22 cellular contexts compared by ENCODE assay signal in genomic region chr18:26483633-26484032, GRCh38.
DNase-seq lines count a peak whose midpoint lies in the region; ATAC-seq, FAIRE-seq and TF ChIP-seq lines count a peak whose summit lies in the region.
"Had no signal": no experiment of that assay in that cellular context is flagged by ENCODE, and none has a peak within 500 bp of the region (broad histone marks: within the 10 kb centered on the region; RNA-seq: fewer than 3 reads in every experiment).

No MANE protein-coding gene starts in this region.

- no peak for TF ChIP-seq POLR2A in A549 (IDR thresholded peaks at IDR 0.05; ENCODE audit: low read length)

- no peaks in the 10 kb centered on the region for H3K9me2 ChIP-seq in SK-N-SH

- TF ChIP-seq EP300 in A549 (IDR thresholded peaks at IDR 0.05) (no peak), Ishikawa (IDR thresholded peaks at IDR 0.05; ENCODE audit: borderline replicate concordance) (no peak), SK-N-SH (IDR thresholded peaks at IDR 0.05; ENCODE audit: borderline replicate concordance in 1 of 2, low read depth in 1 of 2, low read length in 1 of 2) (no peak)

- H2AFZ ChIP-seq in SK-N-SH (ENCODE audit: low read depth) = no peak overlapping the region

- H3K9me3 ChIP-seq in A549 = no peaks in the 10 kb centered on the region
- H3K9me3 ChIP-seq in SK-N-SH = no peaks in the 10 kb centered on the region
- H3K9me3 ChIP-seq: MG63 had no signal

- H3K9ac ChIP-seq in SK-N-SH = no peak overlapping the region

- POLR2A ChIA-PET in A549 (lab: Yijun Ruan, JAX) (interaction anchor here (1.2 kb wide), 1 partner anchor 65 kb away, joined by 5 read pairs; the partner anchor contains the start of gene KCTD1), RWPE1 (lab: Yijun Ruan, JAX; ENCODE audit: low non-redundant PET) (no interaction called here), SK-N-SH (lab: Yijun Ruan, JAX) (no interaction called here)

- TF ChIP-seq CTCF in A549 (IDR thresholded peaks at IDR 0.05) = no peak
- no peak for TF ChIP-seq CTCF in RWPE1 (conservative IDR thresholded peaks at IDR 0.05; ENCODE audit: low read depth)
- no peak for TF ChIP-seq CTCF in fibroblast of villous mesenchyme (IDR thresholded peaks at IDR 0.05; ENCODE audit: insufficient read depth, low read depth, low read length)
- TF ChIP-seq CTCF in SK-N-SH (IDR thresholded peaks at IDR 0.05) = no peak

- H3K79me2 ChIP-seq in SK-N-SH (ENCODE audit: insufficient read depth) = no peaks in the 10 kb centered on the region

- no peak for FAIRE-seq in A549 (lab: Jason Lieb, UNC)
- FAIRE-seq: A204.1, H54 had no signal

- DNase-seq in A549 (ENCODE audit: low read depth in 1 of 2, low spot score in 1 of 2) (peak in 1 of 2 experiments; percentile 35), RWPE1 (ENCODE audit: low spot score) (no peak), fibroblast of villous mesenchyme (ENCODE audit: low read depth) (peak; percentile 14), SK-N-SH (no peak), OCI-M1 (lab: John Stamatoyannopoulos, UW) (no peak)
- no peak for DNase-seq in effector CD8-positive, alpha-beta T cell (lab: John Stamatoyannopoulos, UW)
- DNase-seq: CD4-positive, alpha-beta T cell; DMS53; EL; Karpas-422; MG63; NCI-H1105 treated with DMSO at 0.1 percent for 48 hours; NCI-H1694 treated with DMSO at 0.1 percent for 48 hours; NCI-H2107; NCI-H510A treated with DMSO at 0.1 percent for 48 hours; NCI-H774; PC-3 had no signal

- H4K20me1 ChIP-seq in SK-N-SH (ENCODE audit: insufficient read depth) = no peaks in the 10 kb centered on the region

- TF ChIP-seq RAD21 in A549 (conservative IDR thresholded peaks at IDR 0.05 in 1 of 2, IDR thresholded peaks at IDR 0.05 in 1 of 2) (no peak), Ishikawa (IDR thresholded peaks at IDR 0.05; ENCODE audit: low read depth) (no peak), SK-N-SH (IDR thresholded peaks at IDR 0.05; ENCODE audit: low read length) (no peak)

- H3K4me1 ChIP-seq in A549 = peaks cover 98% of the 10 kb centered on the region
- peaks cover 0 to 29% of the 10 kb centered on the region in 2 experiments; a peak in 3 of 4 replicates for H3K4me1 ChIP-seq in SK-N-SH (ENCODE audit: control insufficient read depth in 1 of 2, insufficient read depth in 2 of 2, low read depth in 1 of 2, low read length in 1 of 2)

- H3K27me3 ChIP-seq in SK-N-SH (ENCODE audit: insufficient read depth) = no peaks in the 10 kb centered on the region
- H3K27me3 ChIP-seq: MG63 had no signal

- no peaks in the 10 kb centered on the region for H3K36me3 ChIP-seq in SK-N-SH (replicated peaks in 1 of 2; ENCODE audit: control insufficient read depth in 1 of 2, insufficient read depth in 2 of 2, low read length in 1 of 2)
- H3K36me3 ChIP-seq: MG63 had no signal

- CTCF ChIA-PET in A549 (lab: Yijun Ruan, JAX) (interaction anchor here (1.1 to 1.4 kb wide), 2 partner anchors 15 to 21 kb away, joined by 4 to 5 read pairs; no protein-coding TSS in a partner anchor), RWPE1 (lab: Yijun Ruan, JAX) (no interaction called here), SK-N-SH (lab: Yijun Ruan, JAX) (no interaction called here)

- H3K4me2 ChIP-seq in A549 (peak overlapping the region; percentile 72), SK-N-SH (no peak overlapping the region)

- peak overlapping the region; percentile 97 to 98 for H3K27ac ChIP-seq in A549
- H3K27ac ChIP-seq in RWPE1 = peak overlapping the region; percentile 96
- no peak overlapping the region for H3K27ac ChIP-seq in SK-N-SH (ENCODE audit: low read depth in 2 of 2, low read length in 1 of 2)
- H3K27ac ChIP-seq: HL-60 had no signal

- WGBS in A549 (ENCODE audit: missing lambda C conversion rate) = 27% methylated on average over 4 of the region's 4 CpGs
- 95% methylated on average over 4 of the region's 4 CpGs for WGBS in SK-N-SH (ENCODE audit: low lambda C conversion rate)

- H3F3A ChIP-seq in SK-N-SH (replicated peaks; ENCODE audit: insufficient read depth) = peaks cover 14% of the 10 kb centered on the region

- H3K4me3 ChIP-seq in A549 = no peak overlapping the region
- H3K4me3 ChIP-seq in fibroblast of villous mesenchyme (ENCODE audit: low read depth, low read length) = no peak overlapping the region
- no peak overlapping the region for H3K4me3 ChIP-seq in SK-N-SH (ENCODE audit: low read depth in 2 of 2, low read length in 1 of 2)
- H3K4me3 ChIP-seq: MG63 had no signal

- no peak for ATAC-seq in A549
- ATAC-seq in GM19328 (IDR thresholded peaks at IDR 0.05; ENCODE audit: unreplicated experiment) = no peak
- ATAC-seq: PC-3 had no signal

TF ChIP-seq in A549, 52 proteins besides CTCF, POLR2A, EP300 and RAD21:
- TF ChIP-seq CEBPB (IDR thresholded peaks at IDR 0.05) (peak; percentile 42 to 75; a peak in 3 of 4 replicates), BHLHE40 (IDR thresholded peaks at IDR 0.05; ENCODE audit: low read depth, low read length) (peak; percentile 65), HEYL (CRISPR knock-in tag; IDR thresholded peaks at IDR 0.05) (no peak), E2F6 (IDR thresholded peaks at IDR 0.05; ENCODE audit: borderline replicate concordance, low read depth) (peak; percentile 15; the same call in 1 of the 2 replicates), NPAS2 (CRISPR knock-in tag; IDR thresholded peaks at IDR 0.05; ENCODE audit: borderline replicate concordance) (0 out of 2 replicates have a peak, but pooled peaks have one; percentile 10)
- TF ChIP-seq, protein P1, sequence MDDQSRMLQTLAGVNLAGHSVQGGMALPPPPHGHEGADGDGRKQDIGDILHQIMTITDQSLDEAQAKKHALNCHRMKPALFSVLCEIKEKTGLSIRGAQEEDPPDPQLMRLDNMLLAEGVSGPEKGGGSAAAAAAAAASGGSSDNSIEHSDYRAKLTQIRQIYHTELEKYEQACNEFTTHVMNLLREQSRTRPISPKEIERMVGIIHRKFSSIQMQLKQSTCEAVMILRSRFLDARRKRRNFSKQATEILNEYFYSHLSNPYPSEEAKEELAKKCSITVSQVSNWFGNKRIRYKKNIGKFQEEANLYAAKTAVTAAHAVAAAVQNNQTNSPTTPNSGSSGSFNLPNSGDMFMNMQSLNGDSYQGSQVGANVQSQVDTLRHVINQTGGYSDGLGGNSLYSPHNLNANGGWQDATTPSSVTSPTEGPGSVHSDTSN (IDR thresholded peaks at IDR 0.05) = no peak

TF ChIP-seq in Ishikawa, 13 proteins besides CTCF, POLR2A, EP300 and RAD21:
- TF ChIP-seq CEBPB (IDR thresholded peaks at IDR 0.05) = peak; percentile 53; the same call in 1 of the 2 replicates
- TF ChIP-seq, protein P2, sequence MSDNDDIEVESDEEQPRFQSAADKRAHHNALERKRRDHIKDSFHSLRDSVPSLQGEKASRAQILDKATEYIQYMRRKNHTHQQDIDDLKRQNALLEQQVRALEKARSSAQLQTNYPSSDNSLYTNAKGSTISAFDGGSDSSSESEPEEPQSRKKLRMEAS (IDR thresholded peaks at IDR 0.05) = no peak

TF ChIP-seq in SK-N-SH, 30 proteins besides CTCF, POLR2A, EP300 and RAD21 (continues in another document):
- TF ChIP-seq NRF1 (IDR thresholded peaks at IDR 0.05; ENCODE audit: low read depth, low read length) (no peak), YY1 (IDR thresholded peaks at IDR 0.05; ENCODE audit: low read depth) (no peak), SMC3 (IDR thresholded peaks at IDR 0.05; ENCODE audit: low read depth, low read length) (no peak), MXI1 (IDR thresholded peaks at IDR 0.05; ENCODE audit: low read depth, low read length) (no peak), TEAD4 (IDR thresholded peaks at IDR 0.05; ENCODE audit: borderline replicate concordance, insufficient read depth) (no peak)
- TF ChIP-seq, protein P1 (IDR thresholded peaks at IDR 0.05) = no peak
- TF ChIP-seq, protein P3, sequence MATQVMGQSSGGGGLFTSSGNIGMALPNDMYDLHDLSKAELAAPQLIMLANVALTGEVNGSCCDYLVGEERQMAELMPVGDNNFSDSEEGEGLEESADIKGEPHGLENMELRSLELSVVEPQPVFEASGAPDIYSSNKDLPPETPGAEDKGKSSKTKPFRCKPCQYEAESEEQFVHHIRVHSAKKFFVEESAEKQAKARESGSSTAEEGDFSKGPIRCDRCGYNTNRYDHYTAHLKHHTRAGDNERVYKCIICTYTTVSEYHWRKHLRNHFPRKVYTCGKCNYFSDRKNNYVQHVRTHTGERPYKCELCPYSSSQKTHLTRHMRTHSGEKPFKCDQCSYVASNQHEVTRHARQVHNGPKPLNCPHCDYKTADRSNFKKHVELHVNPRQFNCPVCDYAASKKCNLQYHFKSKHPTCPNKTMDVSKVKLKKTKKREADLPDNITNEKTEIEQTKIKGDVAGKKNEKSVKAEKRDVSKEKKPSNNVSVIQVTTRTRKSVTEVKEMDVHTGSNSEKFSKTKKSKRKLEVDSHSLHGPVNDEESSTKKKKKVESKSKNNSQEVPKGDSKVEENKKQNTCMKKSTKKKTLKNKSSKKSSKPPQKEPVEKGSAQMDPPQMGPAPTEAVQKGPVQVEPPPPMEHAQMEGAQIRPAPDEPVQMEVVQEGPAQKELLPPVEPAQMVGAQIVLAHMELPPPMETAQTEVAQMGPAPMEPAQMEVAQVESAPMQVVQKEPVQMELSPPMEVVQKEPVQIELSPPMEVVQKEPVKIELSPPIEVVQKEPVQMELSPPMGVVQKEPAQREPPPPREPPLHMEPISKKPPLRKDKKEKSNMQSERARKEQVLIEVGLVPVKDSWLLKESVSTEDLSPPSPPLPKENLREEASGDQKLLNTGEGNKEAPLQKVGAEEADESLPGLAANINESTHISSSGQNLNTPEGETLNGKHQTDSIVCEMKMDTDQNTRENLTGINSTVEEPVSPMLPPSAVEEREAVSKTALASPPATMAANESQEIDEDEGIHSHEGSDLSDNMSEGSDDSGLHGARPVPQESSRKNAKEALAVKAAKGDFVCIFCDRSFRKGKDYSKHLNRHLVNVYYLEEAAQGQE (IDR thresholded peaks at IDR 0.05; ENCODE audit: low read depth, low read length) = no peak

Comparison
In these comparisons a context has a peak if more than half of its experiments do, and no peak if none do; other contexts are left out.
1. H3K27ac ChIP-seq: peak in A549 (2 of 2) and RWPE1 (single experiment); none in SK-N-SH (0 of 2).